Comparison of ENCODE assay signal across 11 cellular contexts in the genomic region with DNA sequence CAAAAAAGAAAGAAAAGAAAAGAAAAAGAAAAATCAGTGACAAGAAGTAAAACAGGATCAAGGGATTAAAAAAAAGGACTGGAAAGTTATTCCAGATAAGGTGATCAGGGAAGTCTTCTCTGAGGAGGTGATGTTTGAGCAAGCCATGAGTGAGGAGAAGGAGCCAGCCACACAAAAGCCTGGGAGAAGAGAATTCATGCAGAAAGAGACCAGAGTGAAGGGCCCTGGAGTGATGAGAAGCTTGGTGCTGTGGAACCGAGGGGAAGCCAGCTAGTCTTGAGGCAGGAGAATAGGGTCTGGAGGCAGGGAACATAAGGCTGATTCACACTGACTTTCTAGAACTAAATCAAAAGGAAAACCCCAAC. TPM values are rescaled to one million over a fixed set of nuclear protein-coding genes. Genes with fewer than 3 reads are reported as not detected.
A peak's percentile ranks its signal among the peaks of the same experiment; 100 is the strongest.
DNase-seq lines count a peak whose midpoint lies in the region; ATAC-seq and TF ChIP-seq lines count a peak whose summit lies in the region.
"Had no signal": no experiment of that assay in that cellular context is flagged by ENCODE, and none has a peak within 500 bp of the region (broad histone marks: within the 10 kb centered on the region; RNA-seq: fewer than 3 reads in every experiment).

No MANE protein-coding gene starts in this region.

- no peak overlapping the region for H3K27ac Mint-ChIP-seq in T-helper 1 cell treated with Interleukin-12 subunit alpha and Interleukin-12 subunit beta and Interleukin-4 antibody, amounts not matched to agents 30 μg/mL and 1 μg/mL, for 36 hours
- no peak overlapping the region for H3K27ac Mint-ChIP-seq in type B pancreatic cell
- H3K27ac Mint-ChIP-seq: activated T-helper 1 cell treated with anti-CD3 and anti-CD28 coated beads, Interleukin-12 subunit alpha, Interleukin-12 subunit beta, Interleukin-2, Interleukin-4 antibody, amounts not matched to agents 30 ng/mL and 10 ng/mL and 1 ng/mL, durations not matched to agents 14 hours and 24 hours and 36 hours; dendritic cell treated with granulocyte-macrophage colony-stimulating factor and Interleukin-4, amounts not matched to agents 40 ng/mL and 50 ng/mL, for 4 days had no signal

- peaks cover 34% of the 10 kb centered on the region for H3K4me1 Mint-ChIP-seq in T-helper 1 cell treated with Interleukin-12 subunit alpha and Interleukin-12 subunit beta and Interleukin-4 antibody, amounts not matched to agents 30 μg/mL and 1 μg/mL, for 36 hours (ENCODE audit: low read depth)
- peaks cover 12% of the 10 kb centered on the region for H3K4me1 Mint-ChIP-seq in type B pancreatic cell (ENCODE audit: unreplicated experiment)

- TF ChIP-seq CTCF in astrocyte of the spinal cord (IDR thresholded peaks at IDR 0.05; ENCODE audit: low read depth, low read length) (no peak), lower lobe of right lung (IDR thresholded peaks at IDR 0.05) (no peak), type B pancreatic cell (conservative IDR thresholded peaks at IDR 0.05) (no peak)

- peaks cover 3% of the 10 kb centered on the region for H3K36me3 Mint-ChIP-seq in T-helper 1 cell treated with Interleukin-12 subunit alpha and Interleukin-12 subunit beta and Interleukin-4 antibody, amounts not matched to agents 30 μg/mL and 1 μg/mL, for 36 hours (ENCODE audit: low read depth)
- no peaks in the 10 kb centered on the region for H3K36me3 Mint-ChIP-seq in type B pancreatic cell

- H3K4me1 ChIP-seq in lower lobe of right lung: peaks cover 18% of the 10 kb centered on the region

- H3K4me3 ChIP-seq in astrocyte of the spinal cord (ENCODE audit: low read depth, low read length): peak overlapping the region; percentile 20
- peak overlapping the region; percentile 48 for H3K4me3 ChIP-seq in lower lobe of right lung

- no peak for ATAC-seq in lower lobe of right lung
- no peak for ATAC-seq in GM21576 (IDR thresholded peaks at IDR 0.05; ENCODE audit: unreplicated experiment)

- DNase-seq in T-helper 1 cell (no peak), astrocyte of the spinal cord (ENCODE audit: low read depth, low spot score) (no peak), lower lobe of right lung (no peak), type B pancreatic cell (ENCODE audit: extremely low spot score, unreplicated experiment) (no peak), posterior cingulate gyrus (no peak), RKO (ENCODE audit: low spot score) (no peak)

- peak overlapping the region; percentile 80 for H3K27ac ChIP-seq in lower lobe of right lung

- peak overlapping the region; percentile 2 for H3K4me3 Mint-ChIP-seq in T-helper 1 cell treated with Interleukin-12 subunit alpha and Interleukin-12 subunit beta and Interleukin-4 antibody, amounts not matched to agents 30 μg/mL and 1 μg/mL, for 36 hours
- H3K4me3 Mint-ChIP-seq in type B pancreatic cell: peak overlapping the region; percentile 41
- H3K4me3 Mint-ChIP-seq: activated T-helper 1 cell treated with anti-CD3 and anti-CD28 coated beads, Interleukin-12 subunit alpha, Interleukin-12 subunit beta, Interleukin-2, Interleukin-4 antibody, amounts not matched to agents 30 ng/mL and 10 ng/mL and 1 ng/mL, durations not matched to agents 14 hours and 24 hours and 36 hours; dendritic cell treated with granulocyte-macrophage colony-stimulating factor and Interleukin-4, amounts not matched to agents 40 ng/mL and 50 ng/mL, for 4 days had no signal

- peaks cover 10% of the 10 kb centered on the region for H3K9me3 Mint-ChIP-seq in T-helper 1 cell treated with Interleukin-12 subunit alpha and Interleukin-12 subunit beta and Interleukin-4 antibody, amounts not matched to agents 30 μg/mL and 1 μg/mL, for 36 hours
- no peaks in the 10 kb centered on the region for H3K9me3 Mint-ChIP-seq in type B pancreatic cell
- H3K9me3 Mint-ChIP-seq: dendritic cell treated with granulocyte-macrophage colony-stimulating factor and Interleukin-4, amounts not matched to agents 40 ng/mL and 50 ng/mL, for 4 days had no signal

- H3K27me3 Mint-ChIP-seq in T-helper 1 cell treated with Interleukin-12 subunit alpha and Interleukin-12 subunit beta and Interleukin-4 antibody, amounts not matched to agents 30 μg/mL and 1 μg/mL, for 36 hours (ENCODE audit: low read depth): peaks cover 8% of the 10 kb centered on the region
- H3K27me3 Mint-ChIP-seq in type B pancreatic cell: peaks cover 4% of the 10 kb centered on the region

- H3K27me3 ChIP-seq in lower lobe of right lung (ENCODE audit: low read depth): no peaks in the 10 kb centered on the region

- H3K36me3 ChIP-seq in lower lobe of right lung: no peaks in the 10 kb centered on the region

- intact Hi-C loops in lower lobe of right lung (cut with DNase I) (no loop called here), posterior cingulate gyrus (cut with DNase I) (loop anchor here (10.0 kb wide), 1 partner anchor 105 kb away; no protein-coding TSS in a partner anchor)

- in situ Hi-C loops in astrocyte of the spinal cord (cut with HindIII; ENCODE audit: low sequenced_read_pairs): loop anchor here (25.0 kb wide), 1 partner anchor 173 kb away; no protein-coding TSS in a partner anchor

- no peaks in the 10 kb centered on the region for H3K9me3 ChIP-seq in lower lobe of right lung

RNA-seq across cellular contexts. Expression of a gene that starts 4.0 kb away (rescaled TPM):
- 18.4 TPM for total RNA-seq in lower lobe of right lung
- total RNA-seq in type B pancreatic cell (ENCODE audit: low replicate concordance): 38.9 and 57.2 TPM in 2 replicates

RNA-seq across cellular contexts. Expression of a gene that starts 25.2 kb away (rescaled TPM):
- total RNA-seq in lower lobe of right lung (not detected), type B pancreatic cell (ENCODE audit: low replicate concordance) (0.34 and 0.50 TPM in 2 replicates)
- total RNA-seq: T-helper 1 cell treated with Interleukin-12 subunit alpha and Interleukin-12 subunit beta and Interleukin-4 antibody, amounts not matched to agents 30 ng/mL and 1 ng/mL, for 36 hours had no signal
